Comparison of ENCODE assay signal across 7 cellular contexts in the genomic region with DNA sequence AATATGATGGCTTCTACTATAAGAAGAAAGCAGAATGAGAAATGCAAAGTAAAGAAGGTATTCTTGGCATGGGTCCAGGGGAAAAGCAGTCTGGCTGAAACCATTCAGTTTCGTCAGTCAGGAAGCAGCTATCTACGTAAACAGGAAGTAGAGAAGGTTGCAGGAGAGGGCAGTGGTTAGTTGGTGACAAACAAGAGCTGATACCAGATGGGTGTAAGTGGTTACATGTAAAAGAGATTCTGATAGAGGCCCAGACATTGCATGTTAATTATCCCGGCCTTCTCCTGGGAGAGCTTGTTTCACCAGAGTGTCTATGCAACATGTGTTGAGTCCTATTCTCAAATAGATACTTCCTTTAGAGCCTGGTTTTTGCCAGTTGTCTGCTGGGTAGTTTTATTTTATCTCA. TPM values are rescaled to one million over a fixed set of nuclear protein-coding genes. Genes with fewer than 3 reads are reported as not detected.
DNase-seq lines count a peak whose midpoint lies in the region; ATAC-seq and TF ChIP-seq lines count a peak whose summit lies in the region.

No MANE protein-coding gene starts in this region.

- DNase-seq in NCI-H2029 treated with DMSO at 0.1 percent for 48 hours (lab: John Stamatoyannopoulos, UW) (peak; percentile 70), fibroblast of pulmonary artery (ENCODE audit: low read depth) (peak; percentile 97), GOT3 (lab: John Stamatoyannopoulos, UW) (no peak)
- peak; percentile 66 for DNase-seq in activated CD4-positive, alpha-beta memory T cell treated with anti-CD3 and anti-CD28 coated beads for 36 hours
- peak; percentile 22 for DNase-seq in stimulated activated CD4-positive, alpha-beta T cell treated with anti-CD3 and anti-CD28 coated beads, Interleukin-2, amount 100 ng/mL, for 48 hours

- peaks cover 43% of the 10 kb centered on the region for H3K36me3 Mint-ChIP-seq in activated CD4-positive, alpha-beta memory T cell treated with anti-CD3 and anti-CD28 coated beads for 36 hours

- TF ChIP-seq CTCF in fibroblast of pulmonary artery (IDR thresholded peaks at IDR 0.05; ENCODE audit: low read length, missing control alignments), result no peak

- ATAC-seq in GM18867 (IDR thresholded peaks at IDR 0.05; ENCODE audit: unreplicated experiment) (peak; percentile 100), HG02852 (IDR thresholded peaks at IDR 0.05; ENCODE audit: unreplicated experiment) (peak; percentile 98)

- H3K4me1 Mint-ChIP-seq in activated CD4-positive, alpha-beta memory T cell treated with anti-CD3 and anti-CD28 coated beads for 36 hours (ENCODE audit: low read depth), result peaks cover 49% of the 10 kb centered on the region

- intact Hi-C loops in activated CD4-positive, alpha-beta memory T cell treated with anti-CD3 and anti-CD28 coated beads for 36 hours (cut with micrococcal nuclease), result loop anchor here (1.0 to 2.0 kb wide), 7 partner anchors 23 to 313 kb away; no protein-coding TSS in a partner anchor

- POLR2A ChIA-PET in activated CD4-positive, alpha-beta memory T cell treated with anti-CD3 and anti-CD28 coated beads for 36 hours (lab: Charles Lee), result interaction anchor here (1.5 to 1.6 kb wide), 3 partner anchors 32 to 66 kb away, joined by 5 to 10 read pairs (median 6); partner anchors contain the start of gene PSMA1

- peak overlapping the region; percentile 86 for H3K27ac Mint-ChIP-seq in activated CD4-positive, alpha-beta memory T cell treated with anti-CD3 and anti-CD28 coated beads for 36 hours

- no peaks in the 10 kb centered on the region for H3K27me3 Mint-ChIP-seq in activated CD4-positive, alpha-beta memory T cell treated with anti-CD3 and anti-CD28 coated beads for 36 hours

- peak overlapping the region; percentile 54 for H3K4me3 Mint-ChIP-seq in activated CD4-positive, alpha-beta memory T cell treated with anti-CD3 and anti-CD28 coated beads for 36 hours

- H3K4me3 ChIP-seq in fibroblast of pulmonary artery (replicated peaks; ENCODE audit: low read depth, low read length), result no peak overlapping the region

- H3K9me3 Mint-ChIP-seq in activated CD4-positive, alpha-beta memory T cell treated with anti-CD3 and anti-CD28 coated beads for 36 hours, result peaks cover 29% of the 10 kb centered on the region

- CTCF ChIA-PET in activated CD4-positive, alpha-beta memory T cell treated with anti-CD3 and anti-CD28 coated beads for 36 hours (lab: Charles Lee), result interaction anchor here (0.9 to 3.0 kb wide), 6 partner anchors 34 to 329 kb away, joined by 4 to 13 read pairs (median 7); partner anchors contain the start of gene CYP2R1

RNA-seq across cellular contexts. Expression of gene PSMA1, which starts 58.4 kb away (rescaled TPM):
- total RNA-seq in activated CD4-positive, alpha-beta memory T cell treated with anti-CD3 and anti-CD28 coated beads for 36 hours, result 100 to 1,000 TPM; 332 to 339 TPM
